In genomic region chr2:231379266-231380215, GRCh38 we compare ENCODE assay signal across 23 cellular contexts. TPM values are rescaled to one million over a fixed set of nuclear protein-coding genes. Genes with fewer than 3 reads are reported as not detected.
DNase-seq lines count a peak whose midpoint lies in the region; ATAC-seq, FAIRE-seq and TF ChIP-seq lines count a peak whose summit lies in the region.
"Had no signal": no experiment of that assay in that cellular context is flagged by ENCODE, and none has a peak within 500 bp of the region (broad histone marks: within the 10 kb centered on the region; RNA-seq: fewer than 3 reads in every experiment).

No MANE protein-coding gene starts in this region.

- DNase-seq in natural killer cell = no peak
- no peak for DNase-seq in natural killer cell treated with Interleukin-12 subunit alpha and Interleukin-12 subunit beta and Interleukin-15 and Interleukin-18, amount 100 ng/mL, for 72 hours (ENCODE audit: low spot score)
- no peak for DNase-seq in epithelial cell of prostate (ENCODE audit: low read depth, low spot score)
- peak; percentile 38 for DNase-seq in midbrain (lab: John Stamatoyannopoulos, UW)
- DNase-seq in urothelium cell line (ENCODE audit: low spot score) = peak; percentile 39
- DNase-seq in HFFc6 = no peak
- no peak for DNase-seq in nephron progenitor cell
- DNase-seq: ACHN; activated CD8-positive, alpha-beta T cell treated with anti-CD3 and anti-CD28 coated beads, Interleukin-2, amount 10 ng/mL, durations not matched to agents 7 days and 5 days; activated T-cell treated with anti-CD3 and anti-CD28 coated beads, Interleukin-2, amount 50 U/mL, for 72 hours; CD4-positive, CD25-positive, alpha-beta regulatory T cell; DMS79; effector memory CD8-positive, alpha-beta T cell; left ventricle myocardium superior; MG63; NCI-H1694 treated with DMSO at 0.1 percent for 48 hours; NCI-H345; SHP77; stimulated activated naive CD4-positive, alpha-beta T cell treated with Interleukin-2 at 50 U/mL for 16 hours had no signal

- H3K9me3 Mint-ChIP-seq in natural killer cell = no peaks in the 10 kb centered on the region
- no peaks in the 10 kb centered on the region for H3K9me3 Mint-ChIP-seq in natural killer cell treated with Interleukin-12 subunit alpha and Interleukin-12 subunit beta and Interleukin-15 and Interleukin-18, amount 100 ng/mL, for 72 hours
- H3K9me3 Mint-ChIP-seq in HFFc6 = peaks cover 10% of the 10 kb centered on the region
- H3K9me3 Mint-ChIP-seq in nephron progenitor cell = peaks cover 5% of the 10 kb centered on the region
- H3K9me3 Mint-ChIP-seq: activated T-cell treated with anti-CD3 and anti-CD28 coated beads, Interleukin-2, amount 50 U/mL, for 72 hours; effector memory CD8-positive, alpha-beta T cell had no signal

- no peak for TF ChIP-seq CTCF in natural killer cell (IDR thresholded peaks at IDR 0.05)
- TF ChIP-seq CTCF in HFFc6 (IDR thresholded peaks at IDR 0.05) = no peak
- no peak for TF ChIP-seq CTCF in nephron progenitor cell (IDR thresholded peaks at IDR 0.05)

- intact Hi-C loops in natural killer cell (cut with micrococcal nuclease) = no loop called here

- H3K36me3 Mint-ChIP-seq in natural killer cell (no peaks in the 10 kb centered on the region), HFFc6 (ENCODE audit: low read depth) (peaks cover 11% of the 10 kb centered on the region), nephron progenitor cell (ENCODE audit: low read depth) (peaks cover 5% of the 10 kb centered on the region)
- H3K36me3 Mint-ChIP-seq in natural killer cell treated with Interleukin-12 subunit alpha and Interleukin-12 subunit beta and Interleukin-15 and Interleukin-18, amount 100 ng/mL, for 72 hours = no peaks in the 10 kb centered on the region
- H3K36me3 Mint-ChIP-seq: activated naive CD8-positive, alpha-beta T cell; CD4-positive, CD25-positive, alpha-beta regulatory T cell had no signal

- H3K27ac Mint-ChIP-seq in natural killer cell = peak overlapping the region; percentile 18 to 36
- H3K27ac Mint-ChIP-seq in natural killer cell treated with Interleukin-12 subunit alpha and Interleukin-12 subunit beta and Interleukin-15 and Interleukin-18, amount 100 ng/mL, for 72 hours = no peak overlapping the region
- H3K27ac Mint-ChIP-seq in HFFc6 = no peak overlapping the region
- H3K27ac Mint-ChIP-seq in nephron progenitor cell = no peak overlapping the region
- H3K27ac Mint-ChIP-seq: activated CD8-positive, alpha-beta T cell treated with anti-CD3 and anti-CD28 coated beads, Interleukin-2, amount 10 ng/mL, durations not matched to agents 7 days and 5 days; activated naive CD8-positive, alpha-beta T cell; activated T-cell treated with anti-CD3 and anti-CD28 coated beads, Interleukin-2, amount 50 U/mL, for 72 hours; CD4-positive, CD25-positive, alpha-beta regulatory T cell; effector memory CD8-positive, alpha-beta T cell had no signal

- ATAC-seq in natural killer cell = no peak
- ATAC-seq in natural killer cell treated with Interleukin-12 subunit alpha and Interleukin-12 subunit beta and Interleukin-15 and Interleukin-18, amount 100 ng/mL, for 72 hours = no peak
- no peak for ATAC-seq in activated CD4-positive, CD25-positive, alpha-beta regulatory T cell treated with anti-CD3 and anti-CD28 coated beads, Interleukin-2, amount 50 U/mL, for 24 hours
- ATAC-seq: activated CD8-positive, alpha-beta T cell treated with anti-CD3 and anti-CD28 coated beads, Interleukin-2, amount 10 ng/mL, durations not matched to agents 7 days and 5 days; activated T-cell treated with anti-CD3 and anti-CD28 coated beads, Interleukin-2, amount 50 U/mL, for 72 hours; effector memory CD8-positive, alpha-beta T cell; left ventricle myocardium superior had no signal

- H3K27me3 Mint-ChIP-seq in natural killer cell (ENCODE audit: low read depth in 2 of 2) (peaks cover 0 to 3% of the 10 kb centered on the region in 2 donors), HFFc6 (ENCODE audit: insufficient read depth) (peaks cover 20% of the 10 kb centered on the region), nephron progenitor cell (ENCODE audit: low read depth, poor library complexity) (peaks cover 33% of the 10 kb centered on the region)
- H3K27me3 Mint-ChIP-seq in natural killer cell treated with Interleukin-12 subunit alpha and Interleukin-12 subunit beta and Interleukin-15 and Interleukin-18, amount 100 ng/mL, for 72 hours = no peaks in the 10 kb centered on the region
- H3K27me3 Mint-ChIP-seq: activated naive CD8-positive, alpha-beta T cell had no signal

- H3K27ac ChIP-seq in epithelial cell of prostate = peak overlapping the region; percentile 19
- H3K27ac ChIP-seq: neural progenitor cell had no signal

- FAIRE-seq in urothelium cell line (lab: Jason Lieb, UNC) = peak; percentile 42

- H3K4me1 Mint-ChIP-seq in natural killer cell = peaks cover 12 to 25% of the 10 kb centered on the region in 2 donors
- H3K4me1 Mint-ChIP-seq in natural killer cell treated with Interleukin-12 subunit alpha and Interleukin-12 subunit beta and Interleukin-15 and Interleukin-18, amount 100 ng/mL, for 72 hours (ENCODE audit: low read depth in 2 of 2) = peaks cover 8 to 20% of the 10 kb centered on the region in 2 donors
- no peaks in the 10 kb centered on the region for H3K4me1 Mint-ChIP-seq in HFFc6 (ENCODE audit: low read depth)
- peaks cover 28% of the 10 kb centered on the region for H3K4me1 Mint-ChIP-seq in nephron progenitor cell
- H3K4me1 Mint-ChIP-seq: CD4-positive, CD25-positive, alpha-beta regulatory T cell had no signal

- H3K4me3 Mint-ChIP-seq in natural killer cell (no peak overlapping the region), HFFc6 (no peak overlapping the region), nephron progenitor cell (no peak overlapping the region)
- no peak overlapping the region for H3K4me3 Mint-ChIP-seq in natural killer cell treated with Interleukin-12 subunit alpha and Interleukin-12 subunit beta and Interleukin-15 and Interleukin-18, amount 100 ng/mL, for 72 hours
- H3K4me3 Mint-ChIP-seq: activated CD8-positive, alpha-beta T cell treated with anti-CD3 and anti-CD28 coated beads, Interleukin-2, amount 10 ng/mL, durations not matched to agents 7 days and 5 days; activated naive CD8-positive, alpha-beta T cell; activated T-cell treated with anti-CD3 and anti-CD28 coated beads, Interleukin-2, amount 50 U/mL, for 72 hours; CD4-positive, CD25-positive, alpha-beta regulatory T cell; neural progenitor cell had no signal

RNA-seq across cellular contexts. Expression of gene B3GNT7, which starts 16.0 kb away (rescaled TPM):
- total RNA-seq in natural killer cell = 100 to 1,000 TPM in 2 of 3 donors, 10 to 100 TPM in 1; 87.5 to 151 (median 113) TPM
- total RNA-seq in natural killer cell treated with Interleukin-12 subunit alpha and Interleukin-12 subunit beta and Interleukin-15 and Interleukin-18, amount 100 ng/mL, for 72 hours = 10 to 100 TPM; 12.6 to 20.1 TPM
- under 1 TPM in 5 of 6 experiments, not detected in 1; 0.09 to 0.15 (median 0.11) TPM for total RNA-seq in HFFc6 (2021; fragmentation: NEBNext Ultra II Directional; extraction: Animal tissue kit (Norgen Biotek cat#: 25700))
- total RNA-seq: CD4-positive, CD25-positive, alpha-beta regulatory T cell; T-helper 1 cell treated with Interleukin-12 subunit alpha and Interleukin-12 subunit beta and Interleukin-4 antibody, amounts not matched to agents 30 ng/mL and 1 ng/mL, for 36 hours had no signal

Comparison
In these comparisons a context has a peak if more than half of its experiments do, and no peak if none do; other contexts are left out.
1. H3K27ac Mint-ChIP-seq: peak in natural killer cell (2 of 2); none in natural killer cell treated with Interleukin-12 subunit alpha and Interleukin-12 subunit beta and Interleukin-15 and Interleukin-18, amount 100 ng/mL, for 72 hours (0 of 2), HFFc6 (single experiment) and nephron progenitor cell (single experiment).
2. DNase-seq: peak in midbrain (single experiment) and urothelium cell line (single experiment); none in natural killer cell (single experiment), natural killer cell treated with Interleukin-12 subunit alpha and Interleukin-12 subunit beta and Interleukin-15 and Interleukin-18, amount 100 ng/mL, for 72 hours (single experiment), epithelial cell of prostate (single experiment), HFFc6 (single experiment) and nephron progenitor cell (single experiment).
3. RNA of gene B3GNT7, which starts 16.0 kb away (total RNA-seq): 87.5 to 151 TPM in natural killer cell and 12.6 to 20.1 TPM in natural killer cell treated with Interleukin-12 subunit alpha and Interleukin-12 subunit beta and Interleukin-15 and Interleukin-18, amount 100 ng/mL, for 72 hours; 0.09 to 0.15 TPM in HFFc6; every median in the first group is over 10 times any median in the second.